In the genomic region with DNA sequence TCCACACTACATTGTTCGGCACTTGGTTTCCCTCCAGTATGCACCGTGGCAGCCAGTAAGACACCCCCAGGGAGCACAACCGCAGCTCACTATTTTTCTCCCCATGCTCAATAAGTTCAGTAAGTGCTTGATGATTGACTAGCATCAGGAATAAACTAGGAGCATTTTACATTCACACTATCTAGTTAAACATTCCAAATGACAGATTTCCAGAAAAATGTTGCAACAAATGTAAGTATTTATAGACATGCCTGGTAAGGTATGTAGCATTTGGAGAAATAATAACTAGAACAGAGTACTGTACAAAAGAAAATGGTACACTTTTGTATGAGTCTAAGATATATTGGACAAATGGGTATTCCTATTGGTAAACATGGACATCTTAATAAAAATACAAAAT, we compare ENCODE assay signal across 16 cellular contexts.
DNase-seq lines count a peak whose midpoint lies in the region; ATAC-seq and TF ChIP-seq lines count a peak whose summit lies in the region.
"Had no signal": no experiment of that assay in that cellular context is flagged by ENCODE, and none has a peak within 500 bp of the region (broad histone marks: within the 10 kb centered on the region; RNA-seq: fewer than 3 reads in every experiment).

No MANE protein-coding gene starts in this region.

- intact Hi-C loops in gastrocnemius medialis (cut with DNase I; ENCODE audit: low total_unique reads) = no loop called here

- peaks cover 7% of the 10 kb centered on the region for H3K36me3 Mint-ChIP-seq in T-helper 17 cell (ENCODE audit: low read depth)
- peaks cover 4% of the 10 kb centered on the region for H3K36me3 Mint-ChIP-seq in natural killer cell treated with Interleukin-12 subunit alpha and Interleukin-12 subunit beta and Interleukin-15 and Interleukin-18, amount 100 ng/mL, for 72 hours

- H3K9me3 ChIP-seq in T-helper 17 cell (ENCODE audit: control insufficient read depth, low read length, poor library complexity, severe bottlenecking) = no peaks in the 10 kb centered on the region
- H3K9me3 ChIP-seq in gastrocnemius medialis = no peaks in the 10 kb centered on the region
- no peaks in the 10 kb centered on the region for H3K9me3 ChIP-seq in SJCRH30 (replicated peaks)
- H3K9me3 ChIP-seq in HAP-1 = no peaks in the 10 kb centered on the region

- no peaks in the 10 kb centered on the region for H3K27me3 Mint-ChIP-seq in T-helper 17 cell
- H3K27me3 Mint-ChIP-seq in natural killer cell treated with Interleukin-12 subunit alpha and Interleukin-12 subunit beta and Interleukin-15 and Interleukin-18, amount 100 ng/mL, for 72 hours = peaks cover 0 to 2% of the 10 kb centered on the region in 2 donors
- H3K27me3 Mint-ChIP-seq: effector memory CD8-positive, alpha-beta T cell; naive thymus-derived CD8-positive, alpha-beta T cell had no signal

- in situ Hi-C loops in gastrocnemius medialis (cut with MboI; ENCODE audit: low sequenced_read_pairs in 4 of 4) = no loop called here
- in situ Hi-C loops in HAP-1 (cut with MboI; ENCODE audit: low sequenced_read_pairs) = no loop called here

- H3K4me3 Mint-ChIP-seq in T-helper 17 cell = peak overlapping the region; percentile 21
- no peak overlapping the region for H3K4me3 Mint-ChIP-seq in natural killer cell treated with Interleukin-12 subunit alpha and Interleukin-12 subunit beta and Interleukin-15 and Interleukin-18, amount 100 ng/mL, for 72 hours
- H3K4me3 Mint-ChIP-seq: effector memory CD8-positive, alpha-beta T cell had no signal

- no peak overlapping the region for H3K4me3 ChIP-seq in fibroblast of villous mesenchyme (ENCODE audit: low read depth, low read length)
- H3K4me3 ChIP-seq in gastrocnemius medialis = no peak overlapping the region
- H3K4me3 ChIP-seq in SJCRH30 = no peak overlapping the region
- H3K4me3 ChIP-seq in HAP-1 = no peak overlapping the region
- H3K4me3 ChIP-seq: K562 had no signal

- peak overlapping the region; percentile 82; the same call in 1 of the 2 replicates for H3K27ac ChIP-seq in C4-2B
- H3K27ac ChIP-seq in gastrocnemius medialis = peak overlapping the region; percentile 91 to 100 (median 96)
- no peak overlapping the region for H3K27ac ChIP-seq in SJCRH30

- DNase-seq in T-helper 17 cell (no peak), fibroblast of villous mesenchyme (ENCODE audit: low read depth) (peak; percentile 37), gastrocnemius medialis (no peak), SJCRH30 (no peak), HAP-1 (ENCODE audit: low spot score in 2 of 2) (no peak)
- DNase-seq in natural killer cell treated with Interleukin-12 subunit alpha and Interleukin-12 subunit beta and Interleukin-15 and Interleukin-18, amount 100 ng/mL, for 72 hours (ENCODE audit: low spot score) = no peak
- DNase-seq: activated effector memory CD4-positive, alpha-beta T cell treated with anti-CD3 and anti-CD28 coated beads, Interleukin-2, amount 50 U/mL, for 16 hours; effector memory CD8-positive, alpha-beta T cell; head of caudate nucleus; left colon; naive thymus-derived CD8-positive, alpha-beta T cell; NCI-H1092 treated with DMSO at 0.1 percent for 48 hours; stimulated activated CD4-positive, alpha-beta T cell treated with anti-CD3 and anti-CD28 coated beads, Interleukin-12 subunit alpha, Interleukin-12 subunit beta, amount 100 ng/mL, for 4 hours had no signal

- H3K36me3 ChIP-seq in gastrocnemius medialis = peaks cover 0 to 15% of the 10 kb centered on the region in 2 donors
- H3K36me3 ChIP-seq in SJCRH30 = peaks cover 45% of the 10 kb centered on the region
- peaks cover 3% of the 10 kb centered on the region for H3K36me3 ChIP-seq in HAP-1 (replicated peaks)

- H3K9me3 Mint-ChIP-seq in natural killer cell treated with Interleukin-12 subunit alpha and Interleukin-12 subunit beta and Interleukin-15 and Interleukin-18, amount 100 ng/mL, for 72 hours = no peaks in the 10 kb centered on the region
- H3K9me3 Mint-ChIP-seq: effector memory CD8-positive, alpha-beta T cell; naive thymus-derived CD8-positive, alpha-beta T cell had no signal

- no peak for ATAC-seq in T-helper 17 cell
- ATAC-seq in gastrocnemius medialis = no peak
- ATAC-seq in natural killer cell treated with Interleukin-12 subunit alpha and Interleukin-12 subunit beta and Interleukin-15 and Interleukin-18, amount 100 ng/mL, for 72 hours = no peak
- no peak for ATAC-seq in HG03175 (IDR thresholded peaks at IDR 0.05; ENCODE audit: unreplicated experiment)
- ATAC-seq: effector memory CD8-positive, alpha-beta T cell; K562; left colon; naive thymus-derived CD8-positive, alpha-beta T cell had no signal

- peak overlapping the region; percentile 56 for H3K27ac Mint-ChIP-seq in T-helper 17 cell
- H3K27ac Mint-ChIP-seq in natural killer cell treated with Interleukin-12 subunit alpha and Interleukin-12 subunit beta and Interleukin-15 and Interleukin-18, amount 100 ng/mL, for 72 hours = no peak overlapping the region

- no peak for TF ChIP-seq POLR2A in gastrocnemius medialis (IDR thresholded peaks at IDR 0.05)

- H3K27me3 ChIP-seq in gastrocnemius medialis (no peaks in the 10 kb centered on the region), SJCRH30 (no peaks in the 10 kb centered on the region), HAP-1 (ENCODE audit: low read depth) (no peaks in the 10 kb centered on the region)

- H3K4me1 Mint-ChIP-seq in T-helper 17 cell = peaks cover 56% of the 10 kb centered on the region
- H3K4me1 Mint-ChIP-seq in natural killer cell treated with Interleukin-12 subunit alpha and Interleukin-12 subunit beta and Interleukin-15 and Interleukin-18, amount 100 ng/mL, for 72 hours (ENCODE audit: low read depth in 2 of 2) = peaks cover 20 to 26% of the 10 kb centered on the region in 2 donors

- TF ChIP-seq CTCF in C4-2B (conservative IDR thresholded peaks at IDR 0.05) (no peak), fibroblast of villous mesenchyme (IDR thresholded peaks at IDR 0.05; ENCODE audit: insufficient read depth, low read depth, low read length) (no peak), gastrocnemius medialis (IDR thresholded peaks at IDR 0.05 in 4 of 5, conservative IDR thresholded peaks at IDR 0.05 in 1 of 5) (no peak)

- H3K4me1 ChIP-seq in gastrocnemius medialis (peaks cover 93 to 99% of the 10 kb centered on the region in 2 donors), SJCRH30 (peaks cover 4% of the 10 kb centered on the region; the same call in 1 of the 2 replicates), HAP-1 (peaks cover 35% of the 10 kb centered on the region)
